In genomic region chr16:2044541-2044940, GRCh38 we compare ENCODE assay signal across 24 cellular contexts. TPM values are rescaled to one million over a fixed set of nuclear protein-coding genes. Genes with fewer than 3 reads are reported as not detected.
A peak's percentile ranks its signal among the peaks of the same experiment; 100 is the strongest.
DNase-seq lines count a peak whose midpoint lies in the region; ATAC-seq, FAIRE-seq and TF ChIP-seq lines count a peak whose summit lies in the region.
"Had no signal": no experiment of that assay in that cellular context is flagged by ENCODE, and none has a peak within 500 bp of the region (broad histone marks: within the 10 kb centered on the region; RNA-seq: fewer than 3 reads in every experiment).

No MANE protein-coding gene starts in this region.

- H3K36me3 Mint-ChIP-seq in activated CD4-positive, alpha-beta memory T cell treated with anti-CD3 and anti-CD28 coated beads, Interleukin-2, amount 10 ng/mL, durations not matched to agents 7 days and 5 days (ENCODE audit: low read depth), result no peaks in the 10 kb centered on the region
- H3K36me3 Mint-ChIP-seq: activated naive CD8-positive, alpha-beta T cell; naive thymus-derived CD4-positive, alpha-beta T cell had no signal

- H3K27ac ChIP-seq in BLaER1 (peak overlapping the region; percentile 69), RWPE1 (peak overlapping the region; percentile 22; the same call in 1 of the 2 replicates), kidney (ENCODE audit: low read depth in 2 of 2, low read length in 2 of 2) (no peak overlapping the region), stomach (peak overlapping the region in 4 of 5 donors; percentile 26 to 95 (median 90))
- H3K27ac ChIP-seq: thoracic aorta had no signal

- H3K4me1 ChIP-seq in BLaER1 (peaks cover 85% of the 10 kb centered on the region), kidney (ENCODE audit: control insufficient read depth in 1 of 2, insufficient read depth in 1 of 2, low read depth in 1 of 2, low read length in 2 of 2) (peaks cover 4 to 38% of the 10 kb centered on the region in 2 donors), stomach (peaks cover 64 to 92% (median 85%) of the 10 kb centered on the region in 4 donors), BE2C (peaks cover 16% of the 10 kb centered on the region)

- peak overlapping the region; percentile 63 for H3K9ac ChIP-seq in BLaER1
- no peak overlapping the region for H3K9ac ChIP-seq in kidney (ENCODE audit: low read length in 2 of 2)

- intact Hi-C loops in kidney (cut with DNase I) (no loop called here), stomach (cut with DNase I; ENCODE audit: low total_unique reads) (no loop called here)

- peak overlapping the region; percentile 99 for H3K4me2 ChIP-seq in BLaER1

- 0 out of 2 replicates have a peak, but pooled peaks cover 7% of the 10 kb centered on the region for H3K36me3 ChIP-seq in BLaER1
- H3K36me3 ChIP-seq in kidney (ENCODE audit: control insufficient read depth in 1 of 2, insufficient read depth in 2 of 2, low read length in 2 of 2), result no peaks in the 10 kb centered on the region
- peaks cover 0 to 14% (median 1%) of the 10 kb centered on the region in 4 donors for H3K36me3 ChIP-seq in stomach
- H3K36me3 ChIP-seq in BE2C, result peaks cover 21% of the 10 kb centered on the region
- H3K36me3 ChIP-seq: thoracic aorta had no signal

- TF ChIP-seq POLR2A in stomach (IDR thresholded peaks at IDR 0.05), result no peak

- peaks cover 21% of the 10 kb centered on the region for H3K4me1 Mint-ChIP-seq in activated CD4-positive, alpha-beta memory T cell treated with anti-CD3 and anti-CD28 coated beads, Interleukin-2, amount 10 ng/mL, durations not matched to agents 7 days and 5 days

- 0 out of 2 replicates have a peak, but pooled peaks cover 12% of the 10 kb centered on the region for H4K20me1 ChIP-seq in BLaER1

- CTCF ChIA-PET in RWPE1 (lab: Yijun Ruan, JAX), result no interaction called here
- CTCF ChIA-PET in activated CD4-positive, alpha-beta memory T cell treated with anti-CD3 and anti-CD28 coated beads, Interleukin-2, amount 10 ng/mL, durations not matched to agents 7 days and 5 days (lab: Charles Lee), result no interaction called here

- H3K27me3 Mint-ChIP-seq in activated CD4-positive, alpha-beta memory T cell treated with anti-CD3 and anti-CD28 coated beads, Interleukin-2, amount 10 ng/mL, durations not matched to agents 7 days and 5 days, result no peaks in the 10 kb centered on the region
- H3K27me3 Mint-ChIP-seq: activated naive CD8-positive, alpha-beta T cell; naive thymus-derived CD4-positive, alpha-beta T cell; progenitor cell of endocrine pancreas had no signal

- no peak for ATAC-seq in HG02884 (IDR thresholded peaks at IDR 0.05; ENCODE audit: unreplicated experiment)
- ATAC-seq: activated CD8-positive, alpha-beta T cell treated with anti-CD3 and anti-CD28 coated beads, Interleukin-2, amount 10 ng/mL, durations not matched to agents 7 days and 5 days; naive thymus-derived CD4-positive, alpha-beta T cell had no signal

- H3K27ac Mint-ChIP-seq in activated CD4-positive, alpha-beta memory T cell treated with anti-CD3 and anti-CD28 coated beads, Interleukin-2, amount 10 ng/mL, durations not matched to agents 7 days and 5 days, result no peak overlapping the region
- H3K27ac Mint-ChIP-seq: activated CD8-positive, alpha-beta T cell treated with anti-CD3 and anti-CD28 coated beads, Interleukin-2, amount 10 ng/mL, durations not matched to agents 7 days and 5 days; activated naive CD8-positive, alpha-beta T cell; CD14-positive monocyte; mesothelial cell of epicardium; naive thymus-derived CD4-positive, alpha-beta T cell; progenitor cell of endocrine pancreas had no signal

- TF ChIP-seq EP300 in stomach (IDR thresholded peaks at IDR 0.05), result no peak

- H3K9me3 Mint-ChIP-seq in activated CD4-positive, alpha-beta memory T cell treated with anti-CD3 and anti-CD28 coated beads, Interleukin-2, amount 10 ng/mL, durations not matched to agents 7 days and 5 days, result no peaks in the 10 kb centered on the region
- H3K9me3 Mint-ChIP-seq: CD14-positive monocyte; mesothelial cell of epicardium; naive thymus-derived CD4-positive, alpha-beta T cell had no signal

- H3K9me3 ChIP-seq in BLaER1 (no peaks in the 10 kb centered on the region), kidney (ENCODE audit: control insufficient read depth in 1 of 2, low read length in 2 of 2) (no peaks in the 10 kb centered on the region), stomach (no peaks in the 10 kb centered on the region), BE2C (no peaks in the 10 kb centered on the region)
- H3K9me3 ChIP-seq: thoracic aorta had no signal

- H3K27me3 ChIP-seq in BLaER1 (no peaks in the 10 kb centered on the region), stomach (no peaks in the 10 kb centered on the region), BE2C (no peaks in the 10 kb centered on the region)

- FAIRE-seq in kidney (lab: Jason Lieb, UNC), result no peak
- FAIRE-seq: endometrium, GM12878 had no signal

- no peak overlapping the region for H3K4me3 Mint-ChIP-seq in activated CD4-positive, alpha-beta memory T cell treated with anti-CD3 and anti-CD28 coated beads, Interleukin-2, amount 10 ng/mL, durations not matched to agents 7 days and 5 days
- H3K4me3 Mint-ChIP-seq: activated CD8-positive, alpha-beta T cell treated with anti-CD3 and anti-CD28 coated beads, Interleukin-2, amount 10 ng/mL, durations not matched to agents 7 days and 5 days; activated naive CD8-positive, alpha-beta T cell; mesothelial cell of epicardium; naive thymus-derived CD4-positive, alpha-beta T cell had no signal

- TF ChIP-seq CTCF in RWPE1 (conservative IDR thresholded peaks at IDR 0.05; ENCODE audit: low read depth) (no peak), kidney (IDR thresholded peaks at IDR 0.05; ENCODE audit: borderline replicate concordance, extremely low read depth, insufficient read depth) (no peak), stomach (IDR thresholded peaks at IDR 0.05) (no peak), BE2C (IDR thresholded peaks at IDR 0.05; ENCODE audit: low read depth, low read length) (no peak)

- no peak for DNase-seq in RWPE1 (ENCODE audit: low spot score)
- DNase-seq in kidney, result peak; percentile 79
- DNase-seq in stomach, result no peak
- DNase-seq in activated CD4-positive, CD25-positive, alpha-beta regulatory T cell (lab: John Stamatoyannopoulos, UW), result no peak
- DNase-seq in BE2C, result no peak
- no peak for DNase-seq in activated CD4-positive, alpha-beta memory T cell treated with anti-CD3 and anti-CD28 coated beads, Interleukin-2, amount 10 ng/mL, durations not matched to agents 7 days and 5 days
- DNase-seq: ACHN; activated CD8-positive, alpha-beta T cell treated with anti-CD3 and anti-CD28 coated beads, Interleukin-2, amount 10 ng/mL, durations not matched to agents 7 days and 5 days; aorta; EL; KBM-7; naive thymus-derived CD4-positive, alpha-beta T cell; NCI-H1105 treated with DMSO at 0.1 percent for 48 hours; stimulated activated naive CD4-positive, alpha-beta T cell treated with Interleukin-2 at 50 U/mL for 16 hours had no signal

- peak overlapping the region; percentile 34; the same call in 1 of the 2 replicates for H3K4me3 ChIP-seq in BLaER1
- no peak overlapping the region for H3K4me3 ChIP-seq in kidney (ENCODE audit: low read length in 2 of 2)
- H3K4me3 ChIP-seq in stomach, result no peak overlapping the region
- H3K4me3 ChIP-seq in BE2C (ENCODE audit: low read depth, low read length), result no peak overlapping the region
- H3K4me3 ChIP-seq: GM12878, SK-N-MC, thoracic aorta had no signal

- POLR2A ChIA-PET in RWPE1 (lab: Yijun Ruan, JAX; ENCODE audit: low non-redundant PET), result interaction anchor here (0.6 to 0.7 kb wide), 2 partner anchors 12 to 48 kb away, joined by 3 read pairs; no protein-coding TSS in a partner anchor
- POLR2A ChIA-PET in activated CD4-positive, alpha-beta memory T cell treated with anti-CD3 and anti-CD28 coated beads, Interleukin-2, amount 10 ng/mL, durations not matched to agents 7 days and 5 days (lab: Charles Lee), result interaction anchor here (1.2 kb wide), 1 partner anchor 80 kb away, joined by 3 read pairs; the partner anchor contains the start of gene RPS2

- 75 to 98% (median 89%) methylated on average over 18 to 22 of the region's 22 CpGs for WGBS in stomach, 5 donors

RNA-seq across cellular contexts. Expression of gene NTHL1, which starts 3.1 kb away (rescaled TPM):
- total RNA-seq in kidney (15.3 TPM), stomach (100 to 1,000 TPM in 2 of 5 donors, 1 to 10 TPM in 3; 2.3 to 663 (median 9.5) TPM)
- polyA plus RNA-seq in kidney (ENCODE audit: insufficient read depth, low read depth, low replicate concordance) (36.0 TPM), stomach (10 to 100 TPM; 29.2 to 40.6 (median 36.6) TPM)
- polyA plus RNA-seq in BE2C (2012; ENCODE audit: insufficient read depth, insufficient read length, low read depth), result 176 TPM
- 10 to 100 TPM; 22.5 to 24.5 TPM for total RNA-seq in activated CD4-positive, alpha-beta memory T cell treated with anti-CD3 and anti-CD28 coated beads, Interleukin-2, amount 10 ng/mL, durations not matched to agents 7 days and 5 days

RNA-seq across cellular contexts. Expression of gene TSC2, which starts 3.2 kb away (rescaled TPM):
- total RNA-seq in kidney (151 TPM), stomach (100 to 1,000 TPM in 3 of 5 donors, 10 to 100 TPM in 2; 68.5 to 369 (median 118) TPM)
- polyA plus RNA-seq in kidney (ENCODE audit: insufficient read depth, low read depth, low replicate concordance) (40.0 TPM), stomach (10 to 100 TPM; 40.8 to 46.0 (median 41.1) TPM)
- polyA plus RNA-seq in BE2C (2012; ENCODE audit: insufficient read depth, insufficient read length, low read depth), result 238 TPM
- total RNA-seq in activated CD4-positive, alpha-beta memory T cell treated with anti-CD3 and anti-CD28 coated beads, Interleukin-2, amount 10 ng/mL, durations not matched to agents 7 days and 5 days, result 10 to 100 TPM; 88.4 to 90.1 TPM

RNA-seq across cellular contexts. Expression of gene NHERF2, which starts 17.8 kb away (rescaled TPM):
- total RNA-seq in kidney (238 TPM), stomach (100 to 1,000 TPM in 2 of 5 donors, 10 to 100 TPM in 3; 17.4 to 201 (median 95.5) TPM)
- polyA plus RNA-seq in kidney (ENCODE audit: insufficient read depth, low read depth, low replicate concordance) (405 TPM), stomach (100 to 1,000 TPM in 2 of 3 donors, 10 to 100 TPM in 1; 65.4 to 236 (median 157) TPM)
- polyA plus RNA-seq in BE2C (2012; ENCODE audit: insufficient read depth, insufficient read length, low read depth), result 41.3 TPM
- under 1 TPM; 0.85 to 0.96 TPM for total RNA-seq in activated CD4-positive, alpha-beta memory T cell treated with anti-CD3 and anti-CD28 coated beads, Interleukin-2, amount 10 ng/mL, durations not matched to agents 7 days and 5 days

RNA-seq across cellular contexts. Expression of gene NPW, which starts 25.0 kb away (rescaled TPM):
- total RNA-seq in kidney (not detected), stomach (under 1 TPM in 1 of 5 donors, not detected in 4; 0.55 TPM)
- polyA plus RNA-seq in kidney (ENCODE audit: insufficient read depth, low read depth, low replicate concordance) (not detected), stomach (10 to 100 TPM in 1 of 3 donors, 1 to 10 TPM in 2; 1.6 to 12.4 (median 2.4) TPM)
- polyA plus RNA-seq in BE2C (2012; ENCODE audit: insufficient read depth, insufficient read length, low read depth), result not detected
- under 1 TPM; 0.48 to 0.65 TPM for total RNA-seq in activated CD4-positive, alpha-beta memory T cell treated with anti-CD3 and anti-CD28 coated beads, Interleukin-2, amount 10 ng/mL, durations not matched to agents 7 days and 5 days
- total RNA-seq: thoracic aorta had no signal
- polyA plus RNA-seq: CD14-positive monocyte; naive thymus-derived CD4-positive, alpha-beta T cell had no signal

RNA-seq across cellular contexts. Expression of gene ZNF598, which starts 34.9 kb away (rescaled TPM):
- total RNA-seq in kidney (34.9 TPM), stomach (10 to 100 TPM; 16.3 to 86.2 (median 34.8) TPM)
- polyA plus RNA-seq in kidney (ENCODE audit: insufficient read depth, low read depth, low replicate concordance) (14.3 TPM), stomach (10 to 100 TPM; 21.1 to 31.0 (median 21.4) TPM)
- 245 TPM for polyA plus RNA-seq in BE2C (2012; ENCODE audit: insufficient read depth, insufficient read length, low read depth)
- total RNA-seq in activated CD4-positive, alpha-beta memory T cell treated with anti-CD3 and anti-CD28 coated beads, Interleukin-2, amount 10 ng/mL, durations not matched to agents 7 days and 5 days, result 10 to 100 TPM; 52.1 to 53.6 TPM

Comparison
In these comparisons a context has a peak if more than half of its experiments do, and no peak if none do; other contexts are left out.
1. H3K27ac ChIP-seq: peak in BLaER1 (single experiment), RWPE1 (single experiment) and stomach (4 of 5); none in kidney (0 of 2).
2. RNA of gene NHERF2, which starts 17.8 kb away (total RNA-seq): 238 TPM in kidney (single experiment) and 17.4 to 201 TPM in stomach; 0.85 to 0.96 TPM in activated CD4-positive, alpha-beta memory T cell treated with anti-CD3 and anti-CD28 coated beads, Interleukin-2, amount 10 ng/mL, durations not matched to agents 7 days and 5 days; every median in the first group is over 4 times any median in the second.